In the genomic region with DNA sequence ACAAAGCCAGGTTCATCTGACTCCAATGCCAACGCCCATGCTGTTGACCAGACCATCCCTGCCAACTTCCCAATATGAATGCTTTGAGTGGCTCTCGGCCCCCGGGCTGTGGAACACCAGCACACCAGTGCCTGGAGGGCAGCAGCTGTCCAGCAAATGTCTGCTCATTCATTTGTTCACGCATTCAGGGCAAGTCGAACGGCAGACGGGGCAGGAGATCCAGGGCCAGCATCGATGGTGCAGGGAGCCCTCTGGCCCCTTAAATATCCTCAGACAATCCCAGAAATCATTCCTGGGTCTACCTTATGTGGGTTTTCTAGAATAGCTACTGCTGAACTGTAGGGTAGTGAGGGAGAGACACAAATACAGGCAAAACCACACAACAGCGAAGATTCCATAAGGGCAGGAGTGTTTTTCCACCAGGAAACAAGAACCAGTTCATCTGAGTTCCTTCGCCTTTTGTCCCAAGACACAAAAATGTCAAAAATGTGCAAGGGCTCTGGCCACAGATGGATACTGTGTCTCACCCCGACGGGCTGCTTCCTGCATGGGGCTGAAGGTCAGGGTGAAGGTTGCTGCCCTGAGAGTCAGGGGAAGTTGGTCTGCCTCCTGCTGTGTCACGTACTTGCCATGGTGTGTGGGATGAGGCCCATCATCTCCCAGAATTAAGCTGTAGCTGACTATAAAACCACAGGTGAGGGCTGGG, we compare ENCODE assay signal across 1 cellular context.
TF ChIP-seq lines count a peak whose summit lies in the region.

No MANE protein-coding gene starts in this region.

TF ChIP-seq in HepG2, 621 proteins besides CTCF, POLR2A, EP300 and RAD21 (continued from another document and continues in another):
- TF ChIP-seq ZBTB4 (CRISPR knock-in tag; IDR thresholded peaks at IDR 0.05; ENCODE audit: borderline replicate concordance) (0 out of 2 replicates have a peak, but pooled peaks have one; percentile 12), KLF6 (CRISPR knock-in tag; IDR thresholded peaks at IDR 0.05) (no peak), ZNF431 (CRISPR knock-in tag; IDR thresholded peaks at IDR 0.05; ENCODE audit: borderline replicate concordance, low read depth) (no peak), KDM3A (CRISPR knock-in tag; IDR thresholded peaks at IDR 0.05; ENCODE audit: low read depth) (no peak), GLI4 (CRISPR knock-in tag; IDR thresholded peaks at IDR 0.05; ENCODE audit: borderline replicate concordance) (no peak), MZF1 (CRISPR knock-in tag; IDR thresholded peaks at IDR 0.05; ENCODE audit: borderline replicate concordance) (no peak), ZNF543 (CRISPR knock-in tag; IDR thresholded peaks at IDR 0.05) (peak; percentile 89), CBX1 (IDR thresholded peaks at IDR 0.05; ENCODE audit: low read depth) (no peak), ZNF839 (CRISPR knock-in tag; IDR thresholded peaks at IDR 0.05; ENCODE audit: borderline replicate concordance) (0 out of 2 replicates have a peak, but pooled peaks have one; percentile 15), FOXP1 (IDR thresholded peaks at IDR 0.05) (no peak), FOXP1 (CRISPR knock-in tag; IDR thresholded peaks at IDR 0.05) (peak; percentile 60; the same call in 1 of the 2 replicates), PRPF4 (IDR thresholded peaks at IDR 0.05; ENCODE audit: low read depth, low read length, poor library complexity, severe bottlenecking) (no peak), ZNF276 (CRISPR knock-in tag; IDR thresholded peaks at IDR 0.05; ENCODE audit: low read depth) (no peak; the same call in 1 of the 2 replicates), ZFP36L2 (CRISPR knock-in tag; IDR thresholded peaks at IDR 0.05) (no peak), PHF8 (CRISPR knock-in tag; IDR thresholded peaks at IDR 0.05) (0 out of 2 replicates have a peak, but pooled peaks have one; percentile 23), ZFP62 (CRISPR knock-in tag; IDR thresholded peaks at IDR 0.05) (0 out of 2 replicates have a peak, but pooled peaks have one; percentile 71), ESRRA (CRISPR knock-in tag; IDR thresholded peaks at IDR 0.05; ENCODE audit: low read depth) (peak; percentile 98), GFI1 (CRISPR knock-in tag; IDR thresholded peaks at IDR 0.05; ENCODE audit: borderline replicate concordance) (peak; percentile 58), MAF1 (CRISPR knock-in tag; IDR thresholded peaks at IDR 0.05; ENCODE audit: borderline replicate concordance) (no peak), NAIF1 (CRISPR knock-in tag; IDR thresholded peaks at IDR 0.05; ENCODE audit: borderline replicate concordance) (no peak), HNRNPH1 (optimal IDR thresholded peaks at IDR 0.05; ENCODE audit: low read depth, low read length) (no peak), MBD4 (IDR thresholded peaks at IDR 0.05; ENCODE audit: borderline replicate concordance, low read length) (no peak), MLXIP (CRISPR knock-in tag; IDR thresholded peaks at IDR 0.05; ENCODE audit: borderline replicate concordance) (no peak), ZFP36 (IDR thresholded peaks at IDR 0.05; ENCODE audit: borderline replicate concordance, low read depth, low read length, partially characterized antibody) (no peak), ZNF777 (CRISPR knock-in tag; IDR thresholded peaks at IDR 0.05) (peak; percentile 81), MEIS2 (CRISPR knock-in tag; IDR thresholded peaks at IDR 0.05) (peak; percentile 72; the same call in 1 of the 2 replicates), RBM22 (optimal IDR thresholded peaks at IDR 0.05; ENCODE audit: low read length) (no peak), ZNF790 (CRISPR knock-in tag; IDR thresholded peaks at IDR 0.05; ENCODE audit: borderline replicate concordance) (no peak), YEATS4 (CRISPR knock-in tag; IDR thresholded peaks at IDR 0.05; ENCODE audit: borderline replicate concordance) (peak; percentile 56; the same call in 1 of the 2 replicates), XBP1 (CRISPR knock-in tag; IDR thresholded peaks at IDR 0.05) (no peak), SATB2 (CRISPR knock-in tag; IDR thresholded peaks at IDR 0.05) (no peak), GABPB1 (CRISPR knock-in tag; IDR thresholded peaks at IDR 0.05) (peak; percentile 34; the same call in 1 of the 2 replicates), TCF7 (IDR thresholded peaks at IDR 0.05; ENCODE audit: low read depth) (peak; percentile 30; the same call in 1 of the 2 replicates), ZNF703 (CRISPR knock-in tag; IDR thresholded peaks at IDR 0.05; ENCODE audit: borderline replicate concordance) (no peak), MXD3 (CRISPR knock-in tag; IDR thresholded peaks at IDR 0.05) (0 out of 2 replicates have a peak, but pooled peaks have one; percentile 13), RARG (CRISPR knock-in tag; IDR thresholded peaks at IDR 0.05; ENCODE audit: low read depth) (no peak), PPARG (CRISPR knock-in tag; conservative IDR thresholded peaks at IDR 0.05) (peak; percentile 86), USF2 (IDR thresholded peaks at IDR 0.05; ENCODE audit: low read depth, low read length) (no peak), USF2 (CRISPR knock-in tag; IDR thresholded peaks at IDR 0.05; ENCODE audit: borderline replicate concordance) (no peak), ZNF7 (CRISPR knock-in tag; IDR thresholded peaks at IDR 0.05) (no peak)
- TF ChIP-seq, protein P1, sequence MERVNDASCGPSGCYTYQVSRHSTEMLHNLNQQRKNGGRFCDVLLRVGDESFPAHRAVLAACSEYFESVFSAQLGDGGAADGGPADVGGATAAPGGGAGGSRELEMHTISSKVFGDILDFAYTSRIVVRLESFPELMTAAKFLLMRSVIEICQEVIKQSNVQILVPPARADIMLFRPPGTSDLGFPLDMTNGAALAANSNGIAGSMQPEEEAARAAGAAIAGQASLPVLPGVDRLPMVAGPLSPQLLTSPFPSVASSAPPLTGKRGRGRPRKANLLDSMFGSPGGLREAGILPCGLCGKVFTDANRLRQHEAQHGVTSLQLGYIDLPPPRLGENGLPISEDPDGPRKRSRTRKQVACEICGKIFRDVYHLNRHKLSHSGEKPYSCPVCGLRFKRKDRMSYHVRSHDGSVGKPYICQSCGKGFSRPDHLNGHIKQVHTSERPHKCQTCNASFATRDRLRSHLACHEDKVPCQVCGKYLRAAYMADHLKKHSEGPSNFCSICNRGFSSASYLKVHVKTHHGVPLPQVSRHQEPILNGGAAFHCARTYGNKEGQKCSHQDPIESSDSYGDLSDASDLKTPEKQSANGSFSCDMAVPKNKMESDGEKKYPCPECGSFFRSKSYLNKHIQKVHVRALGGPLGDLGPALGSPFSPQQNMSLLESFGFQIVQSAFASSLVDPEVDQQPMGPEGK (CRISPR knock-in tag; IDR thresholded peaks at IDR 0.05) = peak; percentile 56
- TF ChIP-seq, protein P2, sequence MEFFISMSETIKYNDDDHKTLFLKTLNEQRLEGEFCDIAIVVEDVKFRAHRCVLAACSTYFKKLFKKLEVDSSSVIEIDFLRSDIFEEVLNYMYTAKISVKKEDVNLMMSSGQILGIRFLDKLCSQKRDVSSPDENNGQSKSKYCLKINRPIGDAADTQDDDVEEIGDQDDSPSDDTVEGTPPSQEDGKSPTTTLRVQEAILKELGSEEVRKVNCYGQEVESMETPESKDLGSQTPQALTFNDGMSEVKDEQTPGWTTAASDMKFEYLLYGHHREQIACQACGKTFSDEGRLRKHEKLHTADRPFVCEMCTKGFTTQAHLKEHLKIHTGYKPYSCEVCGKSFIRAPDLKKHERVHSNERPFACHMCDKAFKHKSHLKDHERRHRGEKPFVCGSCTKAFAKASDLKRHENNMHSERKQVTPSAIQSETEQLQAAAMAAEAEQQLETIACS (CRISPR knock-in tag; IDR thresholded peaks at IDR 0.05) = no peak
- TF ChIP-seq, protein P3, sequence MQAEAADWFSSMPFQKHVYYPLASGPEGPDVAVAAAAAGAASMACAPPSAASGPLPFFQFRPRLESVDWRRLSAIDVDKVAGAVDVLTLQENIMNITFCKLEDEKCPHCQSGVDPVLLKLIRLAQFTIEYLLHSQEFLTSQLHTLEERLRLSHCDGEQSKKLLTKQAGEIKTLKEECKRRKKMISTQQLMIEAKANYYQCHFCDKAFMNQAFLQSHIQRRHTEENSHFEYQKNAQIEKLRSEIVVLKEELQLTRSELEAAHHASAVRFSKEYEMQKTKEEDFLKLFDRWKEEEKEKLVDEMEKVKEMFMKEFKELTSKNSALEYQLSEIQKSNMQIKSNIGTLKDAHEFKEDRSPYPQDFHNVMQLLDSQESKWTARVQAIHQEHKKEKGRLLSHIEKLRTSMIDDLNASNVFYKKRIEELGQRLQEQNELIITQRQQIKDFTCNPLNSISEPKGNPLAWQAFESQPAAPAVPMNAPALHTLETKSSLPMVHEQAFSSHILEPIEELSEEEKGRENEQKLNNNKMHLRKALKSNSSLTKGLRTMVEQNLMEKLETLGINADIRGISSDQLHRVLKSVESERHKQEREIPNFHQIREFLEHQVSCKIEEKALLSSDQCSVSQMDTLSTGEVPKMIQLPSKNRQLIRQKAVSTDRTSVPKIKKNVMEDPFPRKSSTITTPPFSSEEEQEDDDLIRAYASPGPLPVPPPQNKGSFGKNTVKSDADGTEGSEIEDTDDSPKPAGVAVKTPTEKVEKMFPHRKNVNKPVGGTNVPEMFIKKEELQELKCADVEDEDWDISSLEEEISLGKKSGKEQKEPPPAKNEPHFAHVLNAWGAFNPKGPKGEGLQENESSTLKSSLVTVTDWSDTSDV (CRISPR knock-in tag; IDR thresholded peaks at IDR 0.05) = no peak
